ENCODE assay signal across 10 cellular contexts in genomic region chr12:116416161-116416560, GRCh38.
"Had no signal": no experiment of that assay in that cellular context is flagged by ENCODE, and none has a peak within 500 bp of the region (broad histone marks: within the 10 kb centered on the region; RNA-seq: fewer than 3 reads in every experiment).

No MANE protein-coding gene starts in this region.

- H3K27me3 ChIP-seq: esophagus muscularis mucosa, left lung, right atrium auricular region, tibial nerve had no signal

- DNase-seq: activated effector memory CD4-positive, alpha-beta T cell treated with Interleukin-2 at 50 U/mL for 16 hours; activated T-cell treated with anti-CD3 and anti-CD28 coated beads, Interleukin-2, amount 50 U/mL, for 1 hour; dorsolateral prefrontal cortex; left lung had no signal

- H3K27ac ChIP-seq: dorsolateral prefrontal cortex, esophagus muscularis mucosa, left lung, right atrium auricular region, tibial nerve had no signal

- ATAC-seq: activated CD4-positive, CD25-positive, alpha-beta regulatory T cell treated with anti-CD3 and anti-CD28 coated beads, Interleukin-2, amount 50 U/mL, for 24 hours; left lung; stimulated activated memory B cell treated with anti-CD40 and anti-IgM and Interleukin-4, amounts not matched to agents 10 μg/mL and 1 μg/mL and 100 μg/mL, for 72 hours had no signal

- H3K4me2 ChIP-seq: smooth muscle cell had no signal

- H3K9me3 ChIP-seq: esophagus muscularis mucosa, left lung, right atrium auricular region, tibial nerve had no signal

- H3K4me1 ChIP-seq: right atrium auricular region had no signal

- H3K4me3 ChIP-seq: dorsolateral prefrontal cortex, esophagus muscularis mucosa, left lung, right atrium auricular region, smooth muscle cell, tibial nerve had no signal

- H3K36me3 ChIP-seq: esophagus muscularis mucosa, left lung, right atrium auricular region, tibial nerve had no signal
